23 cellular contexts compared by ENCODE assay signal in the genomic region with DNA sequence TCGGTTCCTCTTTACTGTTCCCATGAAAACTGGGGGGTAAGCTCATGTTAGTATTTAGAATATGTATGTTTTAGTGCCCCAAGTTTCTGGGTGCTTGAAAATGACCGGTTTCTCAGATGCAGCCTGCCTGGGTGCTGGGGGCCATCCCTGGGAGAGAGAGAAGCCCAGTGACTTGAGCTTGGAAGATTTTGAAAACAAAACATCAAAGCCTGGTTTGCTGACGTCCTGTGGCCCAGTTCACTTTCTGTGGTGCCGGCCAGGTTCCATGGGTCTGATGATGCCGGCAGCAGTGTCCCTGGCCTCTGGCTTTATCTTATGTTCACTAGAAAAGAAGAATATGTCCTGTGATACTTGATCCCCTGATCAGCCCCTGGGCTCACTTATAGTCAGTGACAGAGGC. TPM values are rescaled to one million over a fixed set of nuclear protein-coding genes. Genes with fewer than 3 reads are reported as not detected.
"Had no signal": no experiment of that assay in that cellular context is flagged by ENCODE, and none has a peak within 500 bp of the region (broad histone marks: within the 10 kb centered on the region; RNA-seq: fewer than 3 reads in every experiment).

No MANE protein-coding gene starts in this region.

- H3K4me1 Mint-ChIP-seq: mesothelial cell of epicardium had no signal

- H3K9me3 ChIP-seq: body of pancreas, left lung, pancreas, transverse colon had no signal

- H3K27ac Mint-ChIP-seq: activated T-cell treated with anti-CD3 and anti-CD28 coated beads, Interleukin-2, amount 50 U/mL, for 72 hours; mesothelial cell of epicardium; natural killer cell treated with Interleukin-12 subunit alpha and Interleukin-12 subunit beta and Interleukin-15 and Interleukin-18, amount 100 ng/mL, for 72 hours had no signal

- H3K4me1 ChIP-seq: body of pancreas, left lung, pancreas, transverse colon had no signal

- H3K4me3 Mint-ChIP-seq: activated CD4-positive, alpha-beta T cell treated with anti-CD3 and anti-CD28 coated beads, Interleukin-2, amount 10 ng/mL, durations not matched to agents 7 days and 5 days; activated T-cell treated with anti-CD3 and anti-CD28 coated beads, Interleukin-2, amount 50 U/mL, for 72 hours; mesothelial cell of epicardium; natural killer cell treated with Interleukin-12 subunit alpha and Interleukin-12 subunit beta and Interleukin-15 and Interleukin-18, amount 100 ng/mL, for 72 hours had no signal

- H3K36me3 ChIP-seq: left lung, pancreas, transverse colon, WERI-Rb-1 had no signal

- H3K27ac ChIP-seq: body of pancreas, left lung, pancreas, transverse colon, WERI-Rb-1 had no signal

- H3K4me3 ChIP-seq: body of pancreas, left lung, lung, pancreas, transverse colon had no signal

- DNase-seq: activated CD4-positive, alpha-beta T cell treated with anti-CD3 and anti-CD28 coated beads, Interleukin-2, amount 10 ng/mL, durations not matched to agents 7 days and 5 days; activated CD4-positive, CD25-positive, alpha-beta regulatory T cell treated with anti-CD3 and anti-CD28 coated beads, Interleukin-2, amount 50 U/mL, for 72 hours; activated gamma-delta T cell; activated T-cell treated with anti-CD3 and anti-CD28 coated beads, Interleukin-2, amount 50 U/mL, for 72 hours; body of pancreas; dermis blood vessel endothelial cell; effector memory CD4-positive, alpha-beta T cell; foreskin melanocyte; hippocampal formation; kidney glomerular epithelial cell; right cardiac atrium; stimulated activated CD4-positive, alpha-beta T cell treated with anti-CD3 and anti-CD28 coated beads, Interleukin-12 subunit alpha, Interleukin-12 subunit beta, amount 100 ng/mL, for 4 hours; stimulated activated CD4-positive, alpha-beta T cell treated with anti-CD3 and anti-CD28 coated beads, Interleukin-1b, Interleukin-23, amount 100 ng/mL, for 48 hours; transverse colon had no signal

- ATAC-seq: activated T-cell treated with anti-CD3 and anti-CD28 coated beads, Interleukin-2, amount 50 U/mL, for 72 hours; body of pancreas; left lung; natural killer cell treated with Interleukin-12 subunit alpha and Interleukin-12 subunit beta and Interleukin-15 and Interleukin-18, amount 100 ng/mL, for 72 hours; pancreas; right cardiac atrium had no signal

- H3K27me3 Mint-ChIP-seq: activated CD4-positive, alpha-beta T cell treated with anti-CD3 and anti-CD28 coated beads, Interleukin-2, amount 10 ng/mL, durations not matched to agents 7 days and 5 days; natural killer cell treated with Interleukin-12 subunit alpha and Interleukin-12 subunit beta and Interleukin-15 and Interleukin-18, amount 100 ng/mL, for 72 hours had no signal

- H3K27me3 ChIP-seq: body of pancreas, pancreas, transverse colon had no signal

- H3K9me3 Mint-ChIP-seq: activated CD4-positive, alpha-beta T cell treated with anti-CD3 and anti-CD28 coated beads, Interleukin-2, amount 10 ng/mL, durations not matched to agents 7 days and 5 days; activated T-cell treated with anti-CD3 and anti-CD28 coated beads, Interleukin-2, amount 50 U/mL, for 72 hours; natural killer cell treated with Interleukin-12 subunit alpha and Interleukin-12 subunit beta and Interleukin-15 and Interleukin-18, amount 100 ng/mL, for 72 hours had no signal

- H3K36me3 Mint-ChIP-seq: mesothelial cell of epicardium; natural killer cell treated with Interleukin-12 subunit alpha and Interleukin-12 subunit beta and Interleukin-15 and Interleukin-18, amount 100 ng/mL, for 72 hours had no signal

RNA-seq across cellular contexts. Expression of gene GOLGA6L7, which starts 54.4 kb away (rescaled TPM):
- total RNA-seq: activated CD4-positive, alpha-beta T cell treated with anti-CD3 and anti-CD28 coated beads, Interleukin-2, amount 10 ng/mL, durations not matched to agents 7 days and 5 days; activated T-cell treated with anti-CD3 and anti-CD28 coated beads, Interleukin-2, amount 50 U/mL, for 72 hours; body of pancreas; dermis blood vessel endothelial cell; left lung; lung; mesothelial cell of epicardium; natural killer cell treated with Interleukin-12 subunit alpha and Interleukin-12 subunit beta and Interleukin-15 and Interleukin-18, amount 100 ng/mL, for 72 hours; pancreas; pulmonary artery endothelial cell; right cardiac atrium; temporal lobe; transverse colon had no signal
- polyA plus RNA-seq: esophagus, lung, pancreas, right cardiac atrium had no signal
